In the genomic region with DNA sequence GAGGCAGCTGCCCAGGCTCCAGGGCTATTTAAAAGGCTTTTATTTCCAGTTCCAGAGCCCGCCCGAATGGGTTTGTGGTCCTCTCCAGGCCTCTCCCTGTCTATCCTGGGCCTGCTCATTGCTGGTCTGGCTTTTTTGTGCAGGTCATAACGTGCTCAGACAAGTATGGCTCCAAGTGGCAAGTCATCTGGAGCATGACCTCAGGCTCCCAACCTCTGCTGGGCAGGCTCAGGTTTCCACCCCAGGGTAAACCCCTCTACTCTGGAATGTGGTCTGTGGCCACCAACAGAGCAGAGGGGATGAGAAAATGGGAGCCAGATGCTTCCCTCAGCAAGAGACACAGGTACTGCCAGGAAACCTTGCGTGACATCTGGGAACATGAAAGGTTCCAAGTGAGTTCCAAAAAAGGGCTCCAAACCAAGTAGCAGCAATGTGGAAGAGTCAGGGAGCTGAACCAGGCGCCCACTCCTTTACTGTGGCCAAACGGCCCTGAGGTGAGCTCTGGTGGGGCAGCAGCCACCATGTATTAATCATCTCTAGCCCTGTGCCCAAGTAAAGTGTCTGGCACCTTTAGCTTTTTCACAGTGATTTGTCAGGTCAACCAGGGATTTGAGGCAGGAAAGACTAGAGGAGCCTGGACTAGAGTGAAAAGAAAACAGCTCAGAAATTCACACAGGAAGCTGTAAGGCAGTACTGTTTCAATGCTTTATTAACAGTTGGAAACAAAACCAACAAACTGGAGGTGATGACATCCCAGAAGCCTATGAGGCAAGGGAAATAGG, we compare ENCODE assay signal across 8 cellular contexts. TPM values are rescaled to one million over a fixed set of nuclear protein-coding genes. Genes with fewer than 3 reads are reported as not detected.
A peak's percentile ranks its signal among the peaks of the same experiment; 100 is the strongest.
DNase-seq lines count a peak whose midpoint lies in the region; ATAC-seq lines count a peak whose summit lies in the region.

No MANE protein-coding gene starts in this region.

- H3K27me3 ChIP-seq in muscle layer of duodenum (ENCODE audit: low read depth, low read length): no peaks in the 10 kb centered on the region

- no peaks in the 10 kb centered on the region for H3K9me3 ChIP-seq in muscle layer of duodenum (ENCODE audit: control insufficient read depth in 1 of 2, low read length in 2 of 2)

- in situ Hi-C loops in ACHN (cut with HindIII; ENCODE audit: low pct_ligation_motif_present, low pct_unique_long_range_greater_than_20kb, low sequenced_read_pairs): no loop called here

- H3K4me1 ChIP-seq in muscle layer of duodenum (ENCODE audit: control insufficient read depth in 1 of 2, insufficient read depth in 2 of 2, low read length in 2 of 2): peaks cover 9 to 23% of the 10 kb centered on the region in 2 donors

- peaks cover 23 to 25% of the 10 kb centered on the region in 2 donors for H3K36me3 ChIP-seq in muscle layer of duodenum (ENCODE audit: control insufficient read depth in 1 of 2, insufficient read depth in 2 of 2, low read length in 2 of 2)

- H3K4me3 ChIP-seq in muscle layer of duodenum (ENCODE audit: low read depth in 1 of 2, low read length in 2 of 2): peak overlapping the region in 1 of 2 donors; percentile 66

- H3K27ac ChIP-seq in caudate nucleus (ENCODE audit: low read depth, low read length) (peak overlapping the region; percentile 91), muscle layer of duodenum (ENCODE audit: low read length) (peak overlapping the region; percentile 82)

- peak; percentile 3 for DNase-seq in ACHN
- peak; percentile 96 for DNase-seq in M059J (ENCODE audit: low read depth)
- DNase-seq in caudate nucleus (lab: John Stamatoyannopoulos, UW): peak in 1 of 61 donors; percentile 78
- no peak for DNase-seq in dermis blood vessel endothelial cell
- DNase-seq in NCI-H774 (lab: John Stamatoyannopoulos, UW): no peak
- no peak for DNase-seq in OCI-M2 (lab: John Stamatoyannopoulos, UW; ENCODE audit: unreplicated experiment)

- peak; percentile 13 for ATAC-seq in GM18867 (IDR thresholded peaks at IDR 0.05; ENCODE audit: unreplicated experiment)

RNA-seq across cellular contexts. Expression of a gene that starts 25.6 kb away (rescaled TPM):
- 2.0 and 2.2 TPM in 2 replicates for total RNA-seq in M059J (2014; rRNA removed; shearing (Covaris generic))
- total RNA-seq in dermis blood vessel endothelial cell: 0.56 and 1.5 TPM in 2 replicates

RNA-seq across cellular contexts. Expression of a gene that starts 29.7 kb away (rescaled TPM):
- 0.25 and 0.69 TPM in 2 replicates for total RNA-seq in M059J (2014; rRNA removed; shearing (Covaris generic))
- total RNA-seq in dermis blood vessel endothelial cell: 1.2 and 1.5 TPM in 2 replicates

RNA-seq across cellular contexts. Expression of a gene that starts 38.8 kb away (rescaled TPM):
- total RNA-seq in M059J (2014; rRNA removed; shearing (Covaris generic)): 41.3 and 88.4 TPM in 2 replicates
- 19.4 and 25.1 TPM in 2 replicates for total RNA-seq in dermis blood vessel endothelial cell

Comparison
In these comparisons a context has a peak if more than half of its experiments do, and no peak if none do; other contexts are left out.
1. DNase-seq: peak in ACHN (single experiment) and M059J (single experiment); none in dermis blood vessel endothelial cell (single experiment), NCI-H774 (single experiment) and OCI-M2 (single experiment).